In genomic region chr1:101506541-101507164, GRCh38 we compare ENCODE assay signal across 7 cellular contexts.
DNase-seq lines count a peak whose midpoint lies in the region; ATAC-seq and TF ChIP-seq lines count a peak whose summit lies in the region.

No MANE protein-coding gene starts in this region.

- no peaks in the 10 kb centered on the region for H3K36me3 Mint-ChIP-seq in type B pancreatic cell

- peak; percentile 87 for ATAC-seq in GM19463 (IDR thresholded peaks at IDR 0.05; ENCODE audit: unreplicated experiment)
- peak; percentile 62; the same call in 1 of the 3 replicates for ATAC-seq in RWPE2 (ENCODE audit: low read depth)
- peak; percentile 60 to 72 for ATAC-seq in lower lobe of right lung

- intact Hi-C loops in lower lobe of right lung (cut with DNase I): no loop called here

- no peaks in the 10 kb centered on the region for H3K4me1 Mint-ChIP-seq in type B pancreatic cell (ENCODE audit: unreplicated experiment)

- H3K36me3 ChIP-seq in RWPE2 (ENCODE audit: low read depth) (no peaks in the 10 kb centered on the region), lower lobe of right lung (no peaks in the 10 kb centered on the region)

- no peaks in the 10 kb centered on the region for H3K27me3 ChIP-seq in RWPE2 (ENCODE audit: insufficient read depth, poor library complexity, severe bottlenecking)
- no peaks in the 10 kb centered on the region for H3K27me3 ChIP-seq in lower lobe of right lung (ENCODE audit: low read depth)

- DNase-seq in G401 (ENCODE audit: low spot score) (peak; percentile 63), HT1080 (ENCODE audit: low read depth) (peak; percentile 23), RWPE2 (ENCODE audit: low spot score) (no peak), lower lobe of right lung (no peak), type B pancreatic cell (ENCODE audit: extremely low spot score, unreplicated experiment) (no peak)
- peak; percentile 27 for DNase-seq in central memory CD4-positive, alpha-beta T cell

- TF ChIP-seq CTCF in RWPE2 (IDR thresholded peaks at IDR 0.05; ENCODE audit: poor library complexity, severe bottlenecking) (peak; percentile 82), lower lobe of right lung (IDR thresholded peaks at IDR 0.05) (peak; percentile 69), type B pancreatic cell (conservative IDR thresholded peaks at IDR 0.05) (peak; percentile 85)

- in situ Hi-C loops in G401 (cut with HindIII; ENCODE audit: low sequenced_read_pairs): no loop called here

- H3K27ac ChIP-seq in RWPE2 (ENCODE audit: poor library complexity, severe bottlenecking): no peak overlapping the region
- no peak overlapping the region for H3K27ac ChIP-seq in lower lobe of right lung

- no peaks in the 10 kb centered on the region for H3K27me3 Mint-ChIP-seq in type B pancreatic cell

- H3K9me3 ChIP-seq in RWPE2 (ENCODE audit: severe bottlenecking) (no peaks in the 10 kb centered on the region), lower lobe of right lung (no peaks in the 10 kb centered on the region)

- H3K4me1 ChIP-seq in RWPE2 (ENCODE audit: insufficient read depth, poor library complexity, severe bottlenecking) (no peaks in the 10 kb centered on the region), lower lobe of right lung (no peaks in the 10 kb centered on the region)

- H3K4me3 Mint-ChIP-seq in type B pancreatic cell: no peak overlapping the region

- no peak overlapping the region for H3K27ac Mint-ChIP-seq in type B pancreatic cell

- no peaks in the 10 kb centered on the region for H3K9me3 Mint-ChIP-seq in type B pancreatic cell

- H3K4me3 ChIP-seq in RWPE2 (ENCODE audit: severe bottlenecking): no peak overlapping the region
- no peak overlapping the region for H3K4me3 ChIP-seq in lower lobe of right lung

Comparison
In these comparisons a context has a peak if more than half of its experiments do, and no peak if none do; other contexts are left out.
1. DNase-seq: peak in G401 (single experiment), HT1080 (single experiment) and central memory CD4-positive, alpha-beta T cell (single experiment); none in RWPE2 (single experiment), lower lobe of right lung (single experiment) and type B pancreatic cell (single experiment).
2. Peak in every context shown above with its lines, with median percentiles within 50 percentile points of each other: ATAC-seq and CTCF ChIP-seq.